ENCODE assay signal across 9 cellular contexts in the genomic region with DNA sequence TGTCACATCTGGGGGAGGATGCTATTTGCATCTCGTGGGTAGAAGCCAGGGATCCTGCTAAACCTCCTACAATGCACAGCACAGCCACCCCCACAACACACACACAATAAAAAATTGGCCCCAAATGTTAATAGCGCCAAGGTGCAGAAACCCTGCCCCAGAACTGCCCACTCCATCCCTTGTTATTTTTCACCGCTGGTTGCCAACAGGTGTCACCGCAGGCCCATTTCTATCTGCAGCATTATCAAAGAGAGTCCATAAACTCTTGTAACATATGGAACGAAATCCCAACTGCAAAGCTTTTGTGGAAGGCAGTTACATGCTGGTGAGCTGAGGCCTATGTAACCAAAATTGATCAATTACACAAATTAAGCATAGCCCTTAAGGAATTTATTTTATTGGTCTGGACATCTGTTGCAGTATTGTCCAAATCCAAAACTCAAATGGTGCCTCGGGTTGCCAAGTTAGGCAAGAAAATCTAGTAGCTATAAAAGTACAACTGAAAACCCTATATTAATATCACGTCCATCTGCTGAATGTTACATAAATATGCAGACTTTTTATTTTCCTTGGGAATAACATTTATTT.
DNase-seq lines count a peak whose midpoint lies in the region; ATAC-seq, FAIRE-seq and TF ChIP-seq lines count a peak whose summit lies in the region.
"Had no signal": no experiment of that assay in that cellular context is flagged by ENCODE, and none has a peak within 500 bp of the region (broad histone marks: within the 10 kb centered on the region; RNA-seq: fewer than 3 reads in every experiment).

No MANE protein-coding gene starts in this region.

- RAD21 ChIA-PET in GM12878 (lab: Charles Lee; ENCODE audit: unreplicated experiment): no interaction called here

- no peaks in the 10 kb centered on the region for H4K20me1 ChIP-seq in GM12878 (ENCODE audit: control insufficient read depth, insufficient read depth)
- no peaks in the 10 kb centered on the region for H4K20me1 ChIP-seq in GM23248 (ENCODE audit: insufficient read depth)

- CTCF ChIA-PET in GM12878 (lab: Yijun Ruan, JAX): no interaction called here
- CTCF ChIA-PET in activated CD4-positive, alpha-beta T cell treated with anti-CD3 and anti-CD28 coated beads, Interleukin-2, amount 10 ng/mL, durations not matched to agents 7 days and 5 days (lab: Charles Lee): no interaction called here

- H3K27me3 Mint-ChIP-seq in neural crest cell (ENCODE audit: low read depth) (no peaks in the 10 kb centered on the region), mesothelial cell of epicardium (ENCODE audit: low read depth) (peaks cover 29% of the 10 kb centered on the region)
- H3K27me3 Mint-ChIP-seq in activated CD4-positive, alpha-beta T cell treated with anti-CD3 and anti-CD28 coated beads, Interleukin-2, amount 10 ng/mL, durations not matched to agents 7 days and 5 days: peaks cover 3% of the 10 kb centered on the region

- H3K36me3 ChIP-seq in GM12878 (ENCODE audit: control insufficient read depth in 2 of 2, insufficient read depth in 2 of 2, low read length in 1 of 2) (no peaks in the 10 kb centered on the region), GM23248 (ENCODE audit: low read depth) (no peaks in the 10 kb centered on the region)

- intact Hi-C loops in GM12878 (cut with micrococcal nuclease; ENCODE audit: unreplicated experiment): loop anchor here (2.0 kb wide), 2 partner anchors 43 to 293 kb away; no protein-coding TSS in a partner anchor

- DNase-seq in ELR (ENCODE audit: low read depth) (peak; percentile 6), Kasumi-1 (lab: John Stamatoyannopoulos, UW) (peak; percentile 21 to 26), GM12878 (ENCODE audit: low read depth, low spot score) (no peak), neural crest cell (ENCODE audit: low read depth, low spot score) (peak; percentile 6), GM23248 (no peak), mesothelial cell of epicardium (ENCODE audit: low spot score in 2 of 2, unreplicated experiment in 2 of 2) (no peak), cerebellum (ENCODE audit: low spot score) (no peak)
- DNase-seq in activated CD4-positive, alpha-beta T cell treated with anti-CD3 and anti-CD28 coated beads, Interleukin-2, amount 10 ng/mL, durations not matched to agents 7 days and 5 days: no peak

- no peak for TF ChIP-seq POLR2A in GM12878 (IDR thresholded peaks at IDR 0.05; ENCODE audit: low read depth, low read length)

- H3K4me1 Mint-ChIP-seq in neural crest cell: peaks cover 6% of the 10 kb centered on the region
- peaks cover 15% of the 10 kb centered on the region for H3K4me1 Mint-ChIP-seq in mesothelial cell of epicardium
- H3K4me1 Mint-ChIP-seq in activated CD4-positive, alpha-beta T cell treated with anti-CD3 and anti-CD28 coated beads, Interleukin-2, amount 10 ng/mL, durations not matched to agents 7 days and 5 days: no peaks in the 10 kb centered on the region

- no peaks in the 10 kb centered on the region for H3K9me3 ChIP-seq in GM12878 (replicated peaks; ENCODE audit: control insufficient read depth, insufficient read depth, low read length)
- no peaks in the 10 kb centered on the region for H3K9me3 ChIP-seq in GM23248 (ENCODE audit: low read depth)

- H3K9me3 Mint-ChIP-seq in neural crest cell: no peaks in the 10 kb centered on the region
- H3K9me3 Mint-ChIP-seq in mesothelial cell of epicardium: no peaks in the 10 kb centered on the region
- no peaks in the 10 kb centered on the region for H3K9me3 Mint-ChIP-seq in activated CD4-positive, alpha-beta T cell treated with anti-CD3 and anti-CD28 coated beads, Interleukin-2, amount 10 ng/mL, durations not matched to agents 7 days and 5 days

- H3K4me1 ChIP-seq in GM12878 (ENCODE audit: control insufficient read depth, insufficient read depth, low read length) (no peaks in the 10 kb centered on the region), GM23248 (ENCODE audit: insufficient read depth) (no peaks in the 10 kb centered on the region)

- peak; percentile 50 for TF ChIP-seq RAD21 in GM12878 (IDR thresholded peaks at IDR 0.05; ENCODE audit: insufficient read depth, low read depth, low read length)

- no peaks in the 10 kb centered on the region for H3K36me3 Mint-ChIP-seq in neural crest cell (ENCODE audit: low read depth)
- H3K36me3 Mint-ChIP-seq in mesothelial cell of epicardium: no peaks in the 10 kb centered on the region
- no peaks in the 10 kb centered on the region for H3K36me3 Mint-ChIP-seq in activated CD4-positive, alpha-beta T cell treated with anti-CD3 and anti-CD28 coated beads, Interleukin-2, amount 10 ng/mL, durations not matched to agents 7 days and 5 days (ENCODE audit: low read depth)

- H3K4me3 ChIP-seq in GM12878: no peak overlapping the region
- H3K4me3 ChIP-seq in GM23248: no peak overlapping the region

- TF ChIP-seq CTCF in GM12878 (IDR thresholded peaks at IDR 0.05 in 2 of 3, conservative IDR thresholded peaks at IDR 0.05 in 1 of 3; ENCODE audit: control insufficient read depth in 2 of 3, extremely low read depth in 1 of 3, insufficient read depth in 1 of 3, low read depth in 3 of 3, low read length in 3 of 3) (peak in 2 of 3 experiments; percentile 10 to 11; a peak in 1 of 6 replicates), neural crest cell (conservative IDR thresholded peaks at IDR 0.05) (peak; percentile 55), mesothelial cell of epicardium (IDR thresholded peaks at IDR 0.05; ENCODE audit: unreplicated experiment) (no peak)

- no peaks in the 10 kb centered on the region for H3K79me2 ChIP-seq in GM12878 (ENCODE audit: control insufficient read depth, insufficient read depth, low read length)
- H3K79me2 ChIP-seq in GM23248 (ENCODE audit: insufficient read depth): no peaks in the 10 kb centered on the region

- ATAC-seq in GM12878: no peak

- POLR2A ChIA-PET in GM12878 (lab: Charles Lee): no interaction called here
- POLR2A ChIA-PET in activated CD4-positive, alpha-beta T cell treated with anti-CD3 and anti-CD28 coated beads, Interleukin-2, amount 10 ng/mL, durations not matched to agents 7 days and 5 days (lab: Charles Lee): no interaction called here

- H3K4me3 Mint-ChIP-seq in neural crest cell (no peak overlapping the region), mesothelial cell of epicardium (no peak overlapping the region)
- no peak overlapping the region for H3K4me3 Mint-ChIP-seq in activated CD4-positive, alpha-beta T cell treated with anti-CD3 and anti-CD28 coated beads, Interleukin-2, amount 10 ng/mL, durations not matched to agents 7 days and 5 days

- BruUV-seq in GM12878 (replicated peaks; lab: Mats Ljungman, UMichigan): no TSS peak

- H3K27ac ChIP-seq in GM12878 (ENCODE audit: control insufficient read depth, insufficient read depth) (no peak overlapping the region), GM23248 (no peak overlapping the region)
- H3K27ac ChIP-seq: RWPE1 had no signal

- H3K27ac Mint-ChIP-seq in neural crest cell (ENCODE audit: unreplicated experiment): no peak overlapping the region
- H3K27ac Mint-ChIP-seq in mesothelial cell of epicardium: no peak overlapping the region
- no peak overlapping the region for H3K27ac Mint-ChIP-seq in activated CD4-positive, alpha-beta T cell treated with anti-CD3 and anti-CD28 coated beads, Interleukin-2, amount 10 ng/mL, durations not matched to agents 7 days and 5 days

- SMC1A ChIA-PET in GM12878 (lab: Charles Lee; ENCODE audit: uncharacterized antibody, unreplicated experiment): no interaction called here

- no peaks in the 10 kb centered on the region for H3K9me2 ChIP-seq in GM23248 (ENCODE audit: insufficient read depth)

- in situ Hi-C loops in GM12878 (cut with MboI): no loop called here
- in situ Hi-C loops in GM23248 (cut with MboI): no loop called here

- H3K9ac ChIP-seq in GM12878 (ENCODE audit: control insufficient read depth, insufficient read depth, low read length): no peak overlapping the region
- no peak overlapping the region for H3K9ac ChIP-seq in GM23248

- H3K27me3 ChIP-seq in GM12878 (replicated peaks in 1 of 2; ENCODE audit: control insufficient read depth in 2 of 2, insufficient read depth in 2 of 2, low read length in 1 of 2) (no peaks in the 10 kb centered on the region), GM23248 (replicated peaks; ENCODE audit: insufficient read depth) (peaks cover 7% of the 10 kb centered on the region; the same call in 1 of the 2 replicates)

- WGBS in GM12878 (ENCODE audit: insufficient coverage, insufficient replicate concordance, low lambda C conversion rate, missing lambda C conversion rate): 27% methylated on average over 7 of the region's 7 CpGs
- 53 to 58% methylated on average over 7 of the region's 7 CpGs for WGBS in GM23248 (ENCODE audit: low coverage in 1 of 2, low lambda C conversion rate in 2 of 2, missing lambda C conversion rate in 2 of 2), 2 experiments

- H3F3A ChIP-seq in GM23248 (ENCODE audit: insufficient read depth): no peaks in the 10 kb centered on the region

- H3K4me2 ChIP-seq in GM12878 (ENCODE audit: control insufficient read depth, insufficient read depth): no peak overlapping the region
- H3K4me2 ChIP-seq in GM23248 (ENCODE audit: unreplicated experiment): no peak overlapping the region

- no peak for FAIRE-seq in GM12878 (lab: Jason Lieb, UNC)

- no peak overlapping the region for H2AFZ ChIP-seq in GM12878 (ENCODE audit: control insufficient read depth, low read depth, low read length)
- H2AFZ ChIP-seq in GM23248: no peak overlapping the region

- TF ChIP-seq EP300 in GM12878 (IDR thresholded peaks at IDR 0.05; ENCODE audit: borderline replicate concordance in 1 of 2, control insufficient read depth in 1 of 2, low read depth in 2 of 2, low read length in 2 of 2): no peak

TF ChIP-seq in GM12878, 131 proteins besides CTCF, POLR2A, EP300 and RAD21 (continues in another document):
- TF ChIP-seq DPF2 (IDR thresholded peaks at IDR 0.05): no peak
- TF ChIP-seq MEF2A (IDR thresholded peaks at IDR 0.05; ENCODE audit: insufficient read depth, low read depth, low read length): no peak
- TF ChIP-seq CHD1 (IDR thresholded peaks at IDR 0.05; ENCODE audit: low read depth, low read length): no peak

Comparison
In these comparisons a context has a peak if more than half of its experiments do, and no peak if none do; other contexts are left out.
1. DNase-seq: peak in ELR (single experiment), Kasumi-1 (2 of 2) and neural crest cell (single experiment); none in GM12878 (single experiment), GM23248 (single experiment), mesothelial cell of epicardium (0 of 2), cerebellum (single experiment) and activated CD4-positive, alpha-beta T cell treated with anti-CD3 and anti-CD28 coated beads, Interleukin-2, amount 10 ng/mL, durations not matched to agents 7 days and 5 days (single experiment).